ENCODE assay signal across 1 cellular context in genomic region chr4:38128478-38129451, GRCh38.
TF ChIP-seq lines count a peak whose summit lies in the region.

No MANE protein-coding gene starts in this region.

TF ChIP-seq in HepG2, 621 proteins besides CTCF, POLR2A, EP300 and RAD21 (continued from another document and continues in another):
- TF ChIP-seq, protein P1, sequence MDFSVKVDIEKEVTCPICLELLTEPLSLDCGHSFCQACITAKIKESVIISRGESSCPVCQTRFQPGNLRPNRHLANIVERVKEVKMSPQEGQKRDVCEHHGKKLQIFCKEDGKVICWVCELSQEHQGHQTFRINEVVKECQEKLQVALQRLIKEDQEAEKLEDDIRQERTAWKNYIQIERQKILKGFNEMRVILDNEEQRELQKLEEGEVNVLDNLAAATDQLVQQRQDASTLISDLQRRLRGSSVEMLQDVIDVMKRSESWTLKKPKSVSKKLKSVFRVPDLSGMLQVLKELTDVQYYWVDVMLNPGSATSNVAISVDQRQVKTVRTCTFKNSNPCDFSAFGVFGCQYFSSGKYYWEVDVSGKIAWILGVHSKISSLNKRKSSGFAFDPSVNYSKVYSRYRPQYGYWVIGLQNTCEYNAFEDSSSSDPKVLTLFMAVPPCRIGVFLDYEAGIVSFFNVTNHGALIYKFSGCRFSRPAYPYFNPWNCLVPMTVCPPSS (IDR thresholded peaks at IDR 0.05) = no peak
- no peak for TF ChIP-seq IRF1 (CRISPR knock-in tag; IDR thresholded peaks at IDR 0.05; ENCODE audit: low read depth)
- TF ChIP-seq PHF21A (CRISPR knock-in tag; IDR thresholded peaks at IDR 0.05) = peak; percentile 48; the same call in 1 of the 2 replicates
- no peak for TF ChIP-seq ZNF350 (CRISPR knock-in tag; IDR thresholded peaks at IDR 0.05; ENCODE audit: borderline replicate concordance, low read depth)
- no peak for TF ChIP-seq IKZF1 (IDR thresholded peaks at IDR 0.05)
- no peak for TF ChIP-seq DMTF1 (CRISPR knock-in tag; IDR thresholded peaks at IDR 0.05)
- no peak for TF ChIP-seq STAT6 (CRISPR knock-in tag; IDR thresholded peaks at IDR 0.05; ENCODE audit: borderline replicate concordance)
- TF ChIP-seq MAFF (IDR thresholded peaks at IDR 0.05; ENCODE audit: low read depth, low read length) = 0 out of 2 replicates have a peak, but pooled peaks have one; percentile 14
- no peak for TF ChIP-seq KDM6A (CRISPR knock-in tag; IDR thresholded peaks at IDR 0.05; ENCODE audit: low read depth)
- TF ChIP-seq ZNF510 (CRISPR knock-in tag; IDR thresholded peaks at IDR 0.05; ENCODE audit: low read depth) = no peak
- no peak for TF ChIP-seq ZFY (CRISPR knock-in tag; IDR thresholded peaks at IDR 0.05)
- TF ChIP-seq ZNF275 (CRISPR knock-in tag; IDR thresholded peaks at IDR 0.05; ENCODE audit: borderline replicate concordance) = no peak
- no peak for TF ChIP-seq ETV6 (CRISPR knock-in tag; conservative IDR thresholded peaks at IDR 0.05)
- peak; percentile 36; the same call in 1 of the 2 replicates for TF ChIP-seq FOXA3 (CRISPR knock-in tag; IDR thresholded peaks at IDR 0.05)
- 0 out of 2 replicates have a peak, but pooled peaks have one; percentile 9 for TF ChIP-seq KDM2A (CRISPR knock-in tag; IDR thresholded peaks at IDR 0.05; ENCODE audit: borderline replicate concordance, low read depth)
- TF ChIP-seq MIER2 (CRISPR knock-in tag; IDR thresholded peaks at IDR 0.05) = no peak
- TF ChIP-seq, protein P2, sequence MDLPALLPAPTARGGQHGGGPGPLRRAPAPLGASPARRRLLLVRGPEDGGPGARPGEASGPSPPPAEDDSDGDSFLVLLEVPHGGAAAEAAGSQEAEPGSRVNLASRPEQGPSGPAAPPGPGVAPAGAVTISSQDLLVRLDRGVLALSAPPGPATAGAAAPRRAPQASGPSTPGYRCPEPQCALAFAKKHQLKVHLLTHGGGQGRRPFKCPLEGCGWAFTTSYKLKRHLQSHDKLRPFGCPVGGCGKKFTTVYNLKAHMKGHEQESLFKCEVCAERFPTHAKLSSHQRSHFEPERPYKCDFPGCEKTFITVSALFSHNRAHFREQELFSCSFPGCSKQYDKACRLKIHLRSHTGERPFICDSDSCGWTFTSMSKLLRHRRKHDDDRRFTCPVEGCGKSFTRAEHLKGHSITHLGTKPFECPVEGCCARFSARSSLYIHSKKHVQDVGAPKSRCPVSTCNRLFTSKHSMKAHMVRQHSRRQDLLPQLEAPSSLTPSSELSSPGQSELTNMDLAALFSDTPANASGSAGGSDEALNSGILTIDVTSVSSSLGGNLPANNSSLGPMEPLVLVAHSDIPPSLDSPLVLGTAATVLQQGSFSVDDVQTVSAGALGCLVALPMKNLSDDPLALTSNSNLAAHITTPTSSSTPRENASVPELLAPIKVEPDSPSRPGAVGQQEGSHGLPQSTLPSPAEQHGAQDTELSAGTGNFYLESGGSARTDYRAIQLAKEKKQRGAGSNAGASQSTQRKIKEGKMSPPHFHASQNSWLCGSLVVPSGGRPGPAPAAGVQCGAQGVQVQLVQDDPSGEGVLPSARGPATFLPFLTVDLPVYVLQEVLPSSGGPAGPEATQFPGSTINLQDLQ (CRISPR knock-in tag; IDR thresholded peaks at IDR 0.05) = 0 out of 2 replicates have a peak, but pooled peaks have one; percentile 48
- no peak for TF ChIP-seq RFX5 (IDR thresholded peaks at IDR 0.05; ENCODE audit: low read depth, low read length)
- no peak for TF ChIP-seq HOXD1 (CRISPR knock-in tag; IDR thresholded peaks at IDR 0.05)
- TF ChIP-seq ZNF614 (CRISPR knock-in tag; IDR thresholded peaks at IDR 0.05; ENCODE audit: borderline replicate concordance) = no peak
- no peak for TF ChIP-seq ZNF552 (CRISPR knock-in tag; IDR thresholded peaks at IDR 0.05; ENCODE audit: borderline replicate concordance)
- no peak for TF ChIP-seq ZNF230 (CRISPR knock-in tag; IDR thresholded peaks at IDR 0.05)
- TF ChIP-seq RCOR2 (CRISPR knock-in tag; IDR thresholded peaks at IDR 0.05) = peak; percentile 66; the same call in 1 of the 2 replicates
- no peak for TF ChIP-seq ZBTB46 (CRISPR knock-in tag; IDR thresholded peaks at IDR 0.05; ENCODE audit: borderline replicate concordance)
- no peak for TF ChIP-seq IRX3 (CRISPR knock-in tag; IDR thresholded peaks at IDR 0.05; ENCODE audit: borderline replicate concordance, low read depth)
- TF ChIP-seq ZSCAN22 (CRISPR knock-in tag; IDR thresholded peaks at IDR 0.05) = no peak
- TF ChIP-seq, protein P3, sequence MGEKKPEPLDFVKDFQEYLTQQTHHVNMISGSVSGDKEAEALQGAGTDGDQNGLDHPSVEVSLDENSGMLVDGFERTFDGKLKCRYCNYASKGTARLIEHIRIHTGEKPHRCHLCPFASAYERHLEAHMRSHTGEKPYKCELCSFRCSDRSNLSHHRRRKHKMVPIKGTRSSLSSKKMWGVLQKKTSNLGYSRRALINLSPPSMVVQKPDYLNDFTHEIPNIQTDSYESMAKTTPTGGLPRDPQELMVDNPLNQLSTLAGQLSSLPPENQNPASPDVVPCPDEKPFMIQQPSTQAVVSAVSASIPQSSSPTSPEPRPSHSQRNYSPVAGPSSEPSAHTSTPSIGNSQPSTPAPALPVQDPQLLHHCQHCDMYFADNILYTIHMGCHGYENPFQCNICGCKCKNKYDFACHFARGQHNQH (CRISPR knock-in tag; IDR thresholded peaks at IDR 0.05) = no peak
- no peak for TF ChIP-seq ZNF792 (CRISPR knock-in tag; IDR thresholded peaks at IDR 0.05)
- no peak for TF ChIP-seq ZNF747 (CRISPR knock-in tag; IDR thresholded peaks at IDR 0.05; ENCODE audit: borderline replicate concordance)
- TF ChIP-seq ZBTB7B (CRISPR knock-in tag; IDR thresholded peaks at IDR 0.05) = 0 out of 2 replicates have a peak, but pooled peaks have one; percentile 14
- peak; percentile 15; the same call in 1 of the 2 replicates for TF ChIP-seq JUNB (CRISPR knock-in tag; IDR thresholded peaks at IDR 0.05; ENCODE audit: borderline replicate concordance)
- TF ChIP-seq, protein P4, sequence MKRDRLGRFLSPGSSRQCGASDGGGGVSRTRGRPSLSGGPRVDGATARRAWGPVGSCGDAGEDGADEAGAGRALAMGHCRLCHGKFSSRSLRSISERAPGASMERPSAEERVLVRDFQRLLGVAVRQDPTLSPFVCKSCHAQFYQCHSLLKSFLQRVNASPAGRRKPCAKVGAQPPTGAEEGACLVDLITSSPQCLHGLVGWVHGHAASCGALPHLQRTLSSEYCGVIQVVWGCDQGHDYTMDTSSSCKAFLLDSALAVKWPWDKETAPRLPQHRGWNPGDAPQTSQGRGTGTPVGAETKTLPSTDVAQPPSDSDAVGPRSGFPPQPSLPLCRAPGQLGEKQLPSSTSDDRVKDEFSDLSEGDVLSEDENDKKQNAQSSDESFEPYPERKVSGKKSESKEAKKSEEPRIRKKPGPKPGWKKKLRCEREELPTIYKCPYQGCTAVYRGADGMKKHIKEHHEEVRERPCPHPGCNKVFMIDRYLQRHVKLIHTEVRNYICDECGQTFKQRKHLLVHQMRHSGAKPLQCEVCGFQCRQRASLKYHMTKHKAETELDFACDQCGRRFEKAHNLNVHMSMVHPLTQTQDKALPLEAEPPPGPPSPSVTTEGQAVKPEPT (CRISPR knock-in tag; IDR thresholded peaks at IDR 0.05; ENCODE audit: low read depth) = no peak
- no peak for TF ChIP-seq HHEX (CRISPR knock-in tag; IDR thresholded peaks at IDR 0.05)
- TF ChIP-seq, protein P5, sequence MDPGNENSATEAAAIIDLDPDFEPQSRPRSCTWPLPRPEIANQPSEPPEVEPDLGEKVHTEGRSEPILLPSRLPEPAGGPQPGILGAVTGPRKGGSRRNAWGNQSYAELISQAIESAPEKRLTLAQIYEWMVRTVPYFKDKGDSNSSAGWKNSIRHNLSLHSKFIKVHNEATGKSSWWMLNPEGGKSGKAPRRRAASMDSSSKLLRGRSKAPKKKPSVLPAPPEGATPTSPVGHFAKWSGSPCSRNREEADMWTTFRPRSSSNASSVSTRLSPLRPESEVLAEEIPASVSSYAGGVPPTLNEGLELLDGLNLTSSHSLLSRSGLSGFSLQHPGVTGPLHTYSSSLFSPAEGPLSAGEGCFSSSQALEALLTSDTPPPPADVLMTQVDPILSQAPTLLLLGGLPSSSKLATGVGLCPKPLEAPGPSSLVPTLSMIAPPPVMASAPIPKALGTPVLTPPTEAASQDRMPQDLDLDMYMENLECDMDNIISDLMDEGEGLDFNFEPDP (CRISPR knock-in tag; conservative IDR thresholded peaks at IDR 0.05) = 0 out of 2 replicates have a peak, but pooled peaks have one; percentile 46
- 0 out of 2 replicates have a peak, but pooled peaks have one; percentile 42 for TF ChIP-seq HNRNPL (IDR thresholded peaks at IDR 0.05; ENCODE audit: low read depth, low read length)
- TF ChIP-seq ZNF33B (CRISPR knock-in tag; IDR thresholded peaks at IDR 0.05) = no peak
